ENCODE assay signal across 17 cellular contexts in genomic region chr7:91249506-91250233, GRCh38. TPM values are rescaled to one million over a fixed set of nuclear protein-coding genes. Genes with fewer than 3 reads are reported as not detected.
DNase-seq lines count a peak whose midpoint lies in the region; FAIRE-seq and TF ChIP-seq lines count a peak whose summit lies in the region.
"Had no signal": no experiment of that assay in that cellular context is flagged by ENCODE, and none has a peak within 500 bp of the region (broad histone marks: within the 10 kb centered on the region; RNA-seq: fewer than 3 reads in every experiment).

No MANE protein-coding gene starts in this region.

- H3K4me1 ChIP-seq in mesendoderm (ENCODE audit: control insufficient read depth, low read depth, low read length): peaks cover 3% of the 10 kb centered on the region
- no peaks in the 10 kb centered on the region for H3K4me1 ChIP-seq in uterus
- H3K4me1 ChIP-seq in tibial nerve: no peaks in the 10 kb centered on the region
- H3K4me1 ChIP-seq: BE2C had no signal

- in situ Hi-C loops in Caki2 (cut with HindIII; ENCODE audit: low pct_unique_long_range_greater_than_20kb, low sequenced_read_pairs): no loop called here

- no peak overlapping the region for H3K4me2 ChIP-seq in mesendoderm (ENCODE audit: low read length)

- H2BK15ac ChIP-seq in mesendoderm (replicated peaks; ENCODE audit: low read depth): no peak overlapping the region

- TF ChIP-seq CTCF in epithelial cell of proximal tubule (conservative IDR thresholded peaks at IDR 0.05; ENCODE audit: low read depth, low read length) (no peak), uterus (IDR thresholded peaks at IDR 0.05) (no peak), tibial nerve (IDR thresholded peaks at IDR 0.05) (no peak)

- DNase-seq in Caki2 (ENCODE audit: low read depth) (peak; percentile 29), MG63 (peak; percentile 47), epithelial cell of proximal tubule (ENCODE audit: low read depth) (peak; percentile 71), mesendoderm (peak; percentile 57), uterus (no peak), tibial nerve (ENCODE audit: low spot score in 2 of 2) (no peak), HTR-8/SVneo (ENCODE audit: insufficient read length, low spot score) (no peak)
- DNase-seq in central memory CD4-positive, alpha-beta T cell: no peak
- DNase-seq: activated CD8-positive, alpha-beta T cell treated with anti-CD3 and anti-CD28 coated beads, Interleukin-2, amount 10 ng/mL, durations not matched to agents 7 days and 5 days; activated gamma-delta T cell treated with Interleukin-2 at 50 U/mL for 16 hours; BE2C; brain microvascular endothelial cell; midbrain; NCI-H146; NCI-H524 treated with DMSO at 0.1 percent for 48 hours; Right ventricle myocardium superior had no signal

- H4K5ac ChIP-seq in mesendoderm (ENCODE audit: low read length): no peak overlapping the region

- H3K9me3 ChIP-seq in MG63: no peaks in the 10 kb centered on the region
- no peaks in the 10 kb centered on the region for H3K9me3 ChIP-seq in uterus
- no peaks in the 10 kb centered on the region for H3K9me3 ChIP-seq in tibial nerve
- H3K9me3 ChIP-seq: BE2C had no signal

- intact Hi-C loops in uterus (cut with DNase I; ENCODE audit: low total_unique reads): no loop called here

- no peak overlapping the region for H3K9ac ChIP-seq in mesendoderm (ENCODE audit: low read length)

- no peak for FAIRE-seq in HTR-8/SVneo (lab: Jason Lieb, UNC)
- FAIRE-seq: GM12878 had no signal

- no peaks in the 10 kb centered on the region for H3K79me2 ChIP-seq in mesendoderm (ENCODE audit: control insufficient read depth, insufficient read depth, low read length)

- H3K27ac ChIP-seq in mesendoderm (ENCODE audit: low read depth, low read length) (no peak overlapping the region), uterus (no peak overlapping the region), tibial nerve (no peak overlapping the region)
- H3K27ac ChIP-seq: brain microvascular endothelial cell had no signal

- no peak overlapping the region for H3K56ac ChIP-seq in mesendoderm (ENCODE audit: low read length)

- no peak for TF ChIP-seq POLR2A in uterus (IDR thresholded peaks at IDR 0.05)
- no peak for TF ChIP-seq POLR2A in tibial nerve (IDR thresholded peaks at IDR 0.05)

- no peak overlapping the region for H3K23ac ChIP-seq in mesendoderm (ENCODE audit: low read length)

- no peak overlapping the region for H2BK5ac ChIP-seq in mesendoderm (ENCODE audit: low read length)

- H3K36me3 ChIP-seq in MG63 (no peaks in the 10 kb centered on the region), mesendoderm (ENCODE audit: control insufficient read depth, insufficient read depth, low read length) (no peaks in the 10 kb centered on the region), uterus (no peaks in the 10 kb centered on the region), tibial nerve (no peaks in the 10 kb centered on the region)
- H3K36me3 ChIP-seq: BE2C, brain microvascular endothelial cell had no signal

- no peak overlapping the region for H2AK5ac ChIP-seq in mesendoderm (ENCODE audit: low read length)

- H3K27me3 ChIP-seq in MG63: no peaks in the 10 kb centered on the region
- H3K27me3 ChIP-seq in mesendoderm (ENCODE audit: insufficient read depth, low read length, poor library complexity): no peaks in the 10 kb centered on the region
- no peaks in the 10 kb centered on the region for H3K27me3 ChIP-seq in uterus
- H3K27me3 ChIP-seq in tibial nerve: no peaks in the 10 kb centered on the region
- H3K27me3 ChIP-seq: BE2C, brain microvascular endothelial cell had no signal

- H3K79me1 ChIP-seq in mesendoderm (ENCODE audit: low read length): no peaks in the 10 kb centered on the region

- H3K4ac ChIP-seq in mesendoderm (ENCODE audit: low read depth, low read length): no peak overlapping the region

- no peak overlapping the region for H4K8ac ChIP-seq in mesendoderm (ENCODE audit: low read depth, low read length)

- H3K18ac ChIP-seq in mesendoderm (ENCODE audit: low read length): no peak overlapping the region

- H3K4me3 ChIP-seq in MG63 (no peak overlapping the region), epithelial cell of proximal tubule (ENCODE audit: low read depth, low read length) (no peak overlapping the region), mesendoderm (ENCODE audit: low read length) (no peak overlapping the region), uterus (no peak overlapping the region), tibial nerve (no peak overlapping the region)
- H3K4me3 ChIP-seq: GM12878 had no signal

- TF ChIP-seq EP300 in tibial nerve (IDR thresholded peaks at IDR 0.05): no peak

- H2BK120ac ChIP-seq in mesendoderm (ENCODE audit: low read depth, low read length): no peak overlapping the region

- no CpG with 5 or more reads among the region's 4 CpGs for WGBS in mesendoderm (ENCODE audit: extremely low coverage, insufficient coverage, low lambda C conversion rate)
- 80 to 84% methylated on average over 4 of the region's 4 CpGs for WGBS in tibial nerve, 2 donors

RNA-seq across cellular contexts. Expression of gene FZD1, which starts 14.6 kb away (rescaled TPM):
- total RNA-seq in Caki2 (2014; rRNA removed; shearing (Covaris generic); ENCODE audit: low replicate concordance): 5.2 and 5.6 TPM in 2 replicates
- 2.3 and 3.9 TPM in 2 replicates for total RNA-seq in MG63 (2014; rRNA removed; shearing (Covaris generic); ENCODE audit: low replicate concordance)
- total RNA-seq in epithelial cell of proximal tubule: 4.7 and 5.9 TPM in 2 replicates
- 0.98 TPM for polyA plus RNA-seq in mesendoderm (2013, experiment 1 of 2)
- polyA plus RNA-seq in mesendoderm (2013, experiment 2 of 2): 0.97 TPM
- 10 to 100 TPM in 2 of 4 donors, 1 to 10 TPM in 2; 5.0 to 39.3 (median 10.2) TPM for total RNA-seq in uterus
- 10 to 100 TPM; 25.8 to 82.0 (median 74.7) TPM for total RNA-seq in tibial nerve

Comparison
In these comparisons a context has a peak if more than half of its experiments do, and no peak if none do; other contexts are left out.
1. DNase-seq: peak in Caki2 (single experiment), MG63 (single experiment), epithelial cell of proximal tubule (single experiment) and mesendoderm (single experiment); none in uterus (0 of 2), central memory CD4-positive, alpha-beta T cell (single experiment), tibial nerve (0 of 2) and HTR-8/SVneo (single experiment).